ENCODE assay signal across 8 cellular contexts in the genomic region with DNA sequence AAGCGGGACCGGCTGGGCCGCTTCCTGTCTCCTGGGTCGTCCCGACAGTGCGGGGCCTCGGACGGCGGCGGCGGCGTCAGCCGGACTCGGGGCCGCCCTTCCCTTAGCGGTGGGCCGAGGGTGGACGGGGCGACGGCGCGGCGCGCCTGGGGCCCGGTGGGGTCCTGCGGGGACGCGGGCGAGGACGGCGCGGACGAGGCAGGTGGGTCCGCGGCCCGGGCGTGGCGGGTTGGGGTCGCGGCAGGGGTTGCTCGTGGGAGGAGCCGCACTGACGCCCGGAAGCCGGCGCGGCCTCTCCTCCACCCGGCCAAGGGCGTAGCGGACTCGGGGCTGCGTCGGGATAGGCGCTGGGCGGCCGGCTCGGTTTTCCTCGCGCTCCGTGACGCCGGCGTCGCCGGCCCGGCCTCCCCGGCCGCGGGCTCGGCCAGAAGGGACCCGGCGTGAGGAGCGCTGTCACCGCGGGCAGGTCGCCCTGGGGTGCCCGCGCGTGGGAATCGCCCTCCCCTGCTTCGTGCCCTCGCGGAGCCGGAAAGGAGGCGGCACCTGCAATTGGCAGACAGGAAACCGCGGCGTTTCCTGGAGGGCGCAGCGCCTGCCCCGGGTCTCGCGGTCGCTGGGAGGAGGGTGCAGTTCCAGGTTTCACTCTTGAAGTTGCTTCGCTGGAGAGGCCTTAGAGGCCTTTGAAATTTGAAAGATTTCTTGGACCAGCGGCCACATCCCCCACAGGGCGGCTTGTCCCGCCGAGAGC. TPM values are rescaled to one million over a fixed set of nuclear protein-coding genes. Genes with fewer than 3 reads are reported as not detected.
DNase-seq lines count a peak whose midpoint lies in the region; ATAC-seq and TF ChIP-seq lines count a peak whose summit lies in the region.

No MANE protein-coding gene starts in this region.

- peak overlapping the region; percentile 75 for H3K4me3 ChIP-seq in GM08714 (ENCODE audit: low read length)
- H3K4me3 ChIP-seq in H7 (ENCODE audit: insufficient read depth, low read depth, low read length), result peak overlapping the region; percentile 70
- H3K4me3 ChIP-seq in effector memory CD4-positive, alpha-beta T cell (ENCODE audit: insufficient read depth, low read depth, low read length, poor library complexity, severe bottlenecking), result peak overlapping the region; percentile 78

- no peaks in the 10 kb centered on the region for H3K27me3 Mint-ChIP-seq in activated CD8-positive, alpha-beta T cell treated with anti-CD3 and anti-CD28 coated beads for 36 hours
- no peaks in the 10 kb centered on the region for H3K27me3 Mint-ChIP-seq in mesothelial cell of epicardium (ENCODE audit: low read depth)

- ATAC-seq in activated CD8-positive, alpha-beta T cell treated with anti-CD3 and anti-CD28 coated beads for 36 hours, result peak; percentile 17

- CTCF ChIA-PET in activated CD8-positive, alpha-beta T cell treated with anti-CD3 and anti-CD28 coated beads for 36 hours (lab: Charles Lee), result interaction anchor here (1.0 to 1.7 kb wide), 3 partner anchors 8 to 140 kb away, joined by 3 to 5 read pairs (median 5); no protein-coding TSS in a partner anchor

- no peaks in the 10 kb centered on the region; the same call in 1 of the 2 replicates for H3K36me3 ChIP-seq in H7 (replicated peaks; ENCODE audit: control insufficient read depth, insufficient read depth, low read length)
- H3K36me3 ChIP-seq in effector memory CD4-positive, alpha-beta T cell (ENCODE audit: control insufficient read depth, insufficient read depth, low read length), result peaks cover 22% of the 10 kb centered on the region

- peaks cover 45% of the 10 kb centered on the region for H3K4me1 Mint-ChIP-seq in activated CD8-positive, alpha-beta T cell treated with anti-CD3 and anti-CD28 coated beads for 36 hours (ENCODE audit: low read depth)
- peaks cover 16% of the 10 kb centered on the region for H3K4me1 Mint-ChIP-seq in mesothelial cell of epicardium

- no peaks in the 10 kb centered on the region for H3K9me3 Mint-ChIP-seq in activated CD8-positive, alpha-beta T cell treated with anti-CD3 and anti-CD28 coated beads for 36 hours
- H3K9me3 Mint-ChIP-seq in mesothelial cell of epicardium, result no peaks in the 10 kb centered on the region

- peak; percentile 85 for DNase-seq in H7
- DNase-seq in MV-4-11 (lab: John Stamatoyannopoulos, UW), result peak; percentile 80
- DNase-seq in activated CD8-positive, alpha-beta T cell treated with anti-CD3 and anti-CD28 coated beads for 36 hours, result peak; percentile 85
- DNase-seq in effector memory CD4-positive, alpha-beta T cell, result peak; percentile 87 to 91 (median 88)
- DNase-seq in mesothelial cell of epicardium (ENCODE audit: low spot score in 2 of 2, unreplicated experiment in 2 of 2), result no peak
- DNase-seq in stimulated activated CD8-positive, alpha-beta memory T cell treated with anti-CD3 and anti-CD28 coated beads, Interleukin-7, amount 100 ng/mL, for 4 hours (ENCODE audit: low read depth in 2 of 2), result peak; percentile 84 to 89
- DNase-seq in NCI-H2171 treated with DMSO at 0.1 percent for 48 hours (lab: John Stamatoyannopoulos, UW), result no peak

- H3K4me1 ChIP-seq in effector memory CD4-positive, alpha-beta T cell (ENCODE audit: control insufficient read depth, insufficient read depth, low read length, poor library complexity, severe bottlenecking), result peaks cover 45% of the 10 kb centered on the region

- H3K27ac ChIP-seq in effector memory CD4-positive, alpha-beta T cell (ENCODE audit: insufficient read depth, low read length, poor library complexity, severe bottlenecking), result peak overlapping the region; percentile 96

- no peak for TF ChIP-seq CTCF in activated CD8-positive, alpha-beta T cell treated with anti-CD3 and anti-CD28 coated beads for 36 hours (IDR thresholded peaks at IDR 0.05)
- TF ChIP-seq CTCF in mesothelial cell of epicardium (IDR thresholded peaks at IDR 0.05; ENCODE audit: unreplicated experiment), result no peak

- H3K4me3 Mint-ChIP-seq in activated CD8-positive, alpha-beta T cell treated with anti-CD3 and anti-CD28 coated beads for 36 hours, result peak overlapping the region; percentile 82
- H3K4me3 Mint-ChIP-seq in mesothelial cell of epicardium, result peak overlapping the region; percentile 65

- POLR2A ChIA-PET in activated CD8-positive, alpha-beta T cell treated with anti-CD3 and anti-CD28 coated beads for 36 hours (lab: Charles Lee), result interaction anchor here (0.7 to 3.6 kb wide), 3 partner anchors 10 to 17 kb away, joined by 4 to 23 read pairs (median 18); no protein-coding TSS in a partner anchor

- intact Hi-C loops in activated CD8-positive, alpha-beta T cell treated with anti-CD3 and anti-CD28 coated beads for 36 hours (cut with micrococcal nuclease), result no loop called here

- H3K36me3 Mint-ChIP-seq in activated CD8-positive, alpha-beta T cell treated with anti-CD3 and anti-CD28 coated beads for 36 hours (ENCODE audit: low read depth), result peaks cover 32% of the 10 kb centered on the region
- H3K36me3 Mint-ChIP-seq in mesothelial cell of epicardium, result peaks cover 12% of the 10 kb centered on the region

- H3K27me3 ChIP-seq in H7 (ENCODE audit: control insufficient read depth, insufficient read depth, low read length), result peaks cover 20% of the 10 kb centered on the region
- H3K27me3 ChIP-seq in effector memory CD4-positive, alpha-beta T cell (replicated peaks; ENCODE audit: control insufficient read depth, insufficient read depth, low read length, poor library complexity, severe bottlenecking), result no peaks in the 10 kb centered on the region

- peak overlapping the region; percentile 86 for H3K27ac Mint-ChIP-seq in activated CD8-positive, alpha-beta T cell treated with anti-CD3 and anti-CD28 coated beads for 36 hours
- no peak overlapping the region for H3K27ac Mint-ChIP-seq in mesothelial cell of epicardium

- H3K9me3 ChIP-seq in effector memory CD4-positive, alpha-beta T cell (ENCODE audit: control insufficient read depth, low read length), result no peaks in the 10 kb centered on the region

RNA-seq across cellular contexts. Expression of gene ZNF276, which starts 0.5 kb away (rescaled TPM):
- total RNA-seq in H7 (2014; rRNA removed; shearing (Covaris generic)), result 8.0 and 11.4 TPM in 2 replicates
- total RNA-seq in activated CD8-positive, alpha-beta T cell treated with anti-CD3 and anti-CD28 coated beads for 36 hours, result 10 to 100 TPM; 24.6 to 27.9 TPM
- 35.0 to 42.2 TPM (median 39.3 TPM) in 3 replicates for total RNA-seq in mesothelial cell of epicardium

RNA-seq across cellular contexts. Expression of gene VPS9D1, which starts 1.1 kb away (rescaled TPM):
- 1.9 and 4.5 TPM in 2 replicates for total RNA-seq in H7 (2014; rRNA removed; shearing (Covaris generic))
- 1 to 10 TPM; 1.5 to 1.6 TPM for total RNA-seq in activated CD8-positive, alpha-beta T cell treated with anti-CD3 and anti-CD28 coated beads for 36 hours
- total RNA-seq in mesothelial cell of epicardium, result 17.1 to 18.3 TPM (median 17.5 TPM) in 3 replicates

RNA-seq across cellular contexts. Expression of gene SPATA2L, which starts 20.3 kb away (rescaled TPM):
- 13.5 and 16.0 TPM in 2 replicates for total RNA-seq in H7 (2014; rRNA removed; shearing (Covaris generic))
- total RNA-seq in activated CD8-positive, alpha-beta T cell treated with anti-CD3 and anti-CD28 coated beads for 36 hours, result 1 to 10 TPM; 2.6 to 3.3 TPM
- 7.5 to 9.5 TPM (median 8.8 TPM) in 3 replicates for total RNA-seq in mesothelial cell of epicardium

RNA-seq across cellular contexts. Expression of gene CDK10, which starts 35.3 kb away (rescaled TPM):
- total RNA-seq in H7 (2014; rRNA removed; shearing (Covaris generic)), result 36.5 and 45.0 TPM in 2 replicates
- total RNA-seq in activated CD8-positive, alpha-beta T cell treated with anti-CD3 and anti-CD28 coated beads for 36 hours, result 10 to 100 TPM; 85.8 to 98.6 TPM
- total RNA-seq in mesothelial cell of epicardium, result 115 to 130 TPM (median 122 TPM) in 3 replicates

Comparison
In these comparisons a context has a peak if more than half of its experiments do, and no peak if none do; other contexts are left out.
1. DNase-seq: peak in H7 (single experiment), MV-4-11 (single experiment), activated CD8-positive, alpha-beta T cell treated with anti-CD3 and anti-CD28 coated beads for 36 hours (single experiment), effector memory CD4-positive, alpha-beta T cell (3 of 3) and stimulated activated CD8-positive, alpha-beta memory T cell treated with anti-CD3 and anti-CD28 coated beads, Interleukin-7, amount 100 ng/mL, for 4 hours (2 of 2); none in mesothelial cell of epicardium (0 of 2) and NCI-H2171 treated with DMSO at 0.1 percent for 48 hours (single experiment).
2. Peak in every context shown above with its lines, with median percentiles within 50 percentile points of each other: H3K4me3 ChIP-seq.